34 cellular contexts compared by ENCODE assay signal in genomic region chr7:140281960-140282359, GRCh38.
"Had no signal": no experiment of that assay in that cellular context is flagged by ENCODE, and none has a peak within 500 bp of the region (broad histone marks: within the 10 kb centered on the region; RNA-seq: fewer than 3 reads in every experiment).

No MANE protein-coding gene starts in this region.

- H3K27ac ChIP-seq: KMS-11 had no signal

- H3K4me2 ChIP-seq: KMS-11 had no signal

- H3K4me3 ChIP-seq: MG63 had no signal

- H3K9me3 ChIP-seq: MG63 had no signal

- H3K36me3 ChIP-seq: MG63 had no signal

- H3K27me3 ChIP-seq: MG63 had no signal

- H3K9ac ChIP-seq: KMS-11 had no signal

- DNase-seq: Karpas-422, Kasumi-1, KG1, MG63, MM.1S, MV-4-11, NCI-H1048, NCI-H1092, NCI-H1092 treated with DMSO at 0.1 percent for 48 hours, NCI-H1105, NCI-H1105 treated with DMSO at 0.1 percent for 48 hours, NCI-H1417, NCI-H1417 treated with DMSO at 0.1 percent for 48 hours, NCI-H1436, NCI-H1436 treated with DMSO at 0.1 percent for 48 hours, NCI-H146, NCI-H1694, NCI-H1694 treated with DMSO at 0.1 percent for 48 hours, NCI-H187, NCI-H187 treated with DMSO at 0.1 percent for 48 hours, NCI-H1930, NCI-H2029, NCI-H2029 treated with DMSO at 0.1 percent for 48 hours, NCI-H2081, NCI-H2081 treated with DMSO at 0.1 percent for 48 hours, NCI-H2107, NCI-H2171, NCI-H2171 treated with DMSO at 0.1 percent for 48 hours, NCI-H2227 treated with DMSO at 0.1 percent for 48 hours, NCI-H226, NCI-H345, NCI-H446, NCI-H446 treated with DMSO at 0.1 percent for 48 hours had no signal
